20 cellular contexts compared by ENCODE assay signal in the genomic region with DNA sequence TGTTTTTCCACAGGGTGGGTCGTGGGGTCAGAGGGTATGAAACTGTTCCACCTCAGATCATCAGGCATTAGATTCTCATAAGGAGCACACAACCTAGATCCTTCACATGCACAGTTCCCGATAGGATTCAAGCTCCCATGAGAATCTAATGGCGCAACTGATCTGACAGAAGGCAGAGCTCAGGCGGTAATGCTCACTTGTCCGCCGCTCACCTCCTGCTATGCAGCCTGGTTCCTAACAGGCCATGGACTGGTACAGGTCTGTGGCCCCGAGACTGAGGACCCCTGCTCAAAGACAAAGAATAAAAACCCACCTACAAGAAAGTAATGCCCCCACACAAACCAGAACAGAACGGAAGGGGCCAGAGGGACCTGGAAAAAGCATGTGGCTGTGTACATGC.
DNase-seq lines count a peak whose midpoint lies in the region; ATAC-seq, FAIRE-seq and TF ChIP-seq lines count a peak whose summit lies in the region.
"Had no signal": no experiment of that assay in that cellular context is flagged by ENCODE, and none has a peak within 500 bp of the region (broad histone marks: within the 10 kb centered on the region; RNA-seq: fewer than 3 reads in every experiment).

No MANE protein-coding gene starts in this region.

- no peaks in the 10 kb centered on the region for H3K79me2 ChIP-seq in HepG2 (ENCODE audit: insufficient read depth, low read length)

- no peaks in the 10 kb centered on the region for H3K36me3 ChIP-seq in HepG2 (replicated peaks in 1 of 2; ENCODE audit: control insufficient read depth in 1 of 2, insufficient read depth in 2 of 2, low read length in 2 of 2)
- H3K36me3 ChIP-seq in right lobe of liver = no peaks in the 10 kb centered on the region
- H3K36me3 ChIP-seq in stomach = no peaks in the 10 kb centered on the region
- H3K36me3 ChIP-seq: BLaER1 had no signal

- no peaks in the 10 kb centered on the region for H3K4me1 Mint-ChIP-seq in activated CD8-positive, alpha-beta memory T cell treated with anti-CD3 and anti-CD28 coated beads, Interleukin-2, amount 10 ng/mL, durations not matched to agents 7 days and 5 days
- H3K4me1 Mint-ChIP-seq: CD14-positive monocyte had no signal

- intact Hi-C loops in HepG2 (cut with micrococcal nuclease; ENCODE audit: unreplicated experiment) = no loop called here
- intact Hi-C loops in right lobe of liver (cut with DNase I) = no loop called here
- intact Hi-C loops in stomach (cut with DNase I; ENCODE audit: low total_unique reads) = no loop called here

- no peaks in the 10 kb centered on the region for H3K9me3 Mint-ChIP-seq in activated CD8-positive, alpha-beta memory T cell treated with anti-CD3 and anti-CD28 coated beads, Interleukin-2, amount 10 ng/mL, durations not matched to agents 7 days and 5 days (ENCODE audit: low read depth)

- H3K4me2 ChIP-seq in HepG2 (ENCODE audit: low read depth, low read length) = no peak overlapping the region
- H3K4me2 ChIP-seq: BLaER1 had no signal

- H3K4me1 ChIP-seq in HepG2 (ENCODE audit: insufficient read depth, low read length) (no peaks in the 10 kb centered on the region), right lobe of liver (no peaks in the 10 kb centered on the region), stomach (peaks cover 0 to 5% (median 4%) of the 10 kb centered on the region in 4 donors)

- TF ChIP-seq POLR2A in HepG2 (IDR thresholded peaks at IDR 0.05; ENCODE audit: insufficient read depth in 1 of 2, low read depth in 2 of 2, low read length in 2 of 2) (no peak), right lobe of liver (IDR thresholded peaks at IDR 0.05) (no peak), stomach (IDR thresholded peaks at IDR 0.05) (no peak)

- H3K27me3 Mint-ChIP-seq in activated CD8-positive, alpha-beta memory T cell treated with anti-CD3 and anti-CD28 coated beads, Interleukin-2, amount 10 ng/mL, durations not matched to agents 7 days and 5 days = peaks cover 22% of the 10 kb centered on the region

- CTCF ChIA-PET in activated CD8-positive, alpha-beta memory T cell treated with anti-CD3 and anti-CD28 coated beads, Interleukin-2, amount 10 ng/mL, durations not matched to agents 7 days and 5 days (lab: Charles Lee) = interaction anchor here (1.3 kb wide), 1 partner anchor 10 kb away, joined by 4 read pairs; no protein-coding TSS in a partner anchor
- CTCF ChIA-PET in HepG2 (lab: Yijun Ruan, JAX; ENCODE audit: low intra/inter-chr PET ratio, low total read pairs) = no interaction called here

- BruUV-seq in HepG2 (replicated peaks; lab: Mats Ljungman, UMichigan) = no TSS peak

- H3K36me3 Mint-ChIP-seq in activated CD8-positive, alpha-beta memory T cell treated with anti-CD3 and anti-CD28 coated beads, Interleukin-2, amount 10 ng/mL, durations not matched to agents 7 days and 5 days = no peaks in the 10 kb centered on the region
- H3K36me3 Mint-ChIP-seq: CD14-positive monocyte; CD4-positive, alpha-beta memory T cell; IgD-negative memory B cell had no signal

- TF ChIP-seq EP300 in HepG2 (IDR thresholded peaks at IDR 0.05; ENCODE audit: low read depth in 2 of 2, low read length in 2 of 2) (no peak), HepG2 (CRISPR knock-in tag; IDR thresholded peaks at IDR 0.05; ENCODE audit: borderline replicate concordance) (no peak), stomach (IDR thresholded peaks at IDR 0.05) (no peak)

- TF ChIP-seq CTCF in HepG2 (CRISPR knock-in tag; IDR thresholded peaks at IDR 0.05) (no peak), right lobe of liver (IDR thresholded peaks at IDR 0.05) (no peak), stomach (IDR thresholded peaks at IDR 0.05) (no peak), omental fat pad (IDR thresholded peaks at IDR 0.05) (no peak)

- no peak for FAIRE-seq in HepG2 (lab: Jason Lieb, UNC)
- FAIRE-seq: GM12878, H1, HTR-8/SVneo had no signal

- peak overlapping the region; percentile 1 for H3K27ac Mint-ChIP-seq in activated CD8-positive, alpha-beta memory T cell treated with anti-CD3 and anti-CD28 coated beads, Interleukin-2, amount 10 ng/mL, durations not matched to agents 7 days and 5 days
- H3K27ac Mint-ChIP-seq: CD14-positive monocyte, H9, IgD-negative memory B cell had no signal

- H3K27me3 ChIP-seq in HepG2 (ENCODE audit: control insufficient read depth in 1 of 2, insufficient read depth in 2 of 2, low read length in 2 of 2) (peaks cover 0 to 15% of the 10 kb centered on the region in 2 experiments; a peak in 2 of 5 replicates), right lobe of liver (no peaks in the 10 kb centered on the region), stomach (no peaks in the 10 kb centered on the region)
- H3K27me3 ChIP-seq: BLaER1 had no signal

- no peaks in the 10 kb centered on the region; the same call in 1 of the 2 replicates for H3K9me3 ChIP-seq in HepG2 (ENCODE audit: low read length)
- H3K9me3 ChIP-seq in right lobe of liver = no peaks in the 10 kb centered on the region
- no peaks in the 10 kb centered on the region for H3K9me3 ChIP-seq in stomach

- H3K4me3 ChIP-seq in HepG2 (replicated peaks in 1 of 3; ENCODE audit: insufficient read depth in 1 of 3, low read depth in 2 of 3, low read length in 3 of 3) (no peak overlapping the region), right lobe of liver (no peak overlapping the region), stomach (no peak overlapping the region)
- H3K4me3 ChIP-seq: BLaER1, GM12878 had no signal

- no peak for ATAC-seq in activated CD8-positive, alpha-beta memory T cell treated with anti-CD3 and anti-CD28 coated beads, Interleukin-2, amount 10 ng/mL, durations not matched to agents 7 days and 5 days
- no peak for ATAC-seq in HepG2
- no peak for ATAC-seq in right lobe of liver
- no peak for ATAC-seq in omental fat pad (ENCODE audit: low FRiP score)
- ATAC-seq: GM12878 had no signal

- no peak overlapping the region for H3K9ac ChIP-seq in HepG2 (ENCODE audit: insufficient read depth, low read depth, low read length)
- H3K9ac ChIP-seq: BLaER1 had no signal

- in situ Hi-C loops in HepG2 (cut with HindIII; ENCODE audit: extremely low pct_ligation_motif_present, low pct_unique_long_range_greater_than_20kb) = no loop called here

- no peak for DNase-seq in activated CD8-positive, alpha-beta memory T cell treated with anti-CD3 and anti-CD28 coated beads, Interleukin-2, amount 10 ng/mL, durations not matched to agents 7 days and 5 days
- no peak for DNase-seq in activated CD8-positive, alpha-beta memory T cell treated with anti-CD3 and anti-CD28 coated beads for 24 hours
- DNase-seq in HepG2 (ENCODE audit: low spot score) (no peak), right lobe of liver (no peak), stomach (no peak), DMS153 (lab: John Stamatoyannopoulos, UW) (no peak), omental fat pad (ENCODE audit: low spot score) (no peak)
- DNase-seq: Calu3; CD4-positive, alpha-beta memory T cell; DMS53; DND-41; EL; H9 had no signal

- POLR2A ChIA-PET in HepG2 (lab: Yijun Ruan, JAX) = interaction anchor here (2.3 kb wide), 1 partner anchor 19 kb away, joined by 7 read pairs; no protein-coding TSS in a partner anchor

- H4K20me1 ChIP-seq in HepG2 (ENCODE audit: insufficient read depth, low read length) = no peaks in the 10 kb centered on the region
- H4K20me1 ChIP-seq: BLaER1 had no signal

- 57% methylated on average over 8 of the region's 8 CpGs for WGBS in HepG2 (ENCODE audit: low lambda C conversion rate)
- WGBS in right lobe of liver (ENCODE audit: insufficient coverage, low coverage, low lambda C conversion rate, missing lambda C conversion rate) = 85% methylated on average over 6 of the region's 8 CpGs
- 85 to 90% (median 87%) methylated on average over 8 of the region's 8 CpGs for WGBS in stomach, 5 donors

- no peak overlapping the region for H3K4me3 Mint-ChIP-seq in activated CD8-positive, alpha-beta memory T cell treated with anti-CD3 and anti-CD28 coated beads, Interleukin-2, amount 10 ng/mL, durations not matched to agents 7 days and 5 days
- H3K4me3 Mint-ChIP-seq: CD14-positive monocyte; CD4-positive, alpha-beta memory T cell; H9; IgD-negative memory B cell had no signal

- H2AFZ ChIP-seq in HepG2 (ENCODE audit: low read length) = no peak overlapping the region

- no peak for TF ChIP-seq RAD21 in HepG2 (CRISPR knock-in tag; IDR thresholded peaks at IDR 0.05)

- no peak overlapping the region for H3K27ac ChIP-seq in HepG2 (ENCODE audit: extremely low read length, insufficient read depth, low read length)
- H3K27ac ChIP-seq in right lobe of liver = no peak overlapping the region
- peak overlapping the region; percentile 30 to 72 (median 42) for H3K27ac ChIP-seq in stomach
- H3K27ac ChIP-seq: 22Rv1, BLaER1 had no signal

TF ChIP-seq in HepG2, 621 proteins besides CTCF, POLR2A, EP300 and RAD21:
- TF ChIP-seq, protein P1, sequence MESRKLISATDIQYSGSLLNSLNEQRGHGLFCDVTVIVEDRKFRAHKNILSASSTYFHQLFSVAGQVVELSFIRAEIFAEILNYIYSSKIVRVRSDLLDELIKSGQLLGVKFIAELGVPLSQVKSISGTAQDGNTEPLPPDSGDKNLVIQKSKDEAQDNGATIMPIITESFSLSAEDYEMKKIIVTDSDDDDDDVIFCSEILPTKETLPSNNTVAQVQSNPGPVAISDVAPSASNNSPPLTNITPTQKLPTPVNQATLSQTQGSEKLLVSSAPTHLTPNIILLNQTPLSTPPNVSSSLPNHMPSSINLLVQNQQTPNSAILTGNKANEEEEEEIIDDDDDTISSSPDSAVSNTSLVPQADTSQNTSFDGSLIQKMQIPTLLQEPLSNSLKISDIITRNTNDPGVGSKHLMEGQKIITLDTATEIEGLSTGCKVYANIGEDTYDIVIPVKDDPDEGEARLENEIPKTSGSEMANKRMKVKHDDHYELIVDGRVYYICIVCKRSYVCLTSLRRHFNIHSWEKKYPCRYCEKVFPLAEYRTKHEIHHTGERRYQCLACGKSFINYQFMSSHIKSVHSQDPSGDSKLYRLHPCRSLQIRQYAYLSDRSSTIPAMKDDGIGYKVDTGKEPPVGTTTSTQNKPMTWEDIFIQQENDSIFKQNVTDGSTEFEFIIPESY (CRISPR knock-in tag; IDR thresholded peaks at IDR 0.05) = peak; percentile 56; the same call in 1 of the 2 replicates
- no peak for TF ChIP-seq KDM3A (CRISPR knock-in tag; IDR thresholded peaks at IDR 0.05; ENCODE audit: low read depth)
TF ChIP-seq in HepG2: peak in this region for 1.

Comparison
In these comparisons a context has a peak if more than half of its experiments do, and no peak if none do; other contexts are left out.
1. H3K27ac ChIP-seq: peak in stomach (5 of 5); none in HepG2 (single experiment) and right lobe of liver (0 of 3).